In genomic region chr3:15542641-15543040, GRCh38 we compare ENCODE assay signal across 17 cellular contexts.
"Had no signal": no experiment of that assay in that cellular context is flagged by ENCODE, and none has a peak within 500 bp of the region (broad histone marks: within the 10 kb centered on the region; RNA-seq: fewer than 3 reads in every experiment).

No MANE protein-coding gene starts in this region.

- H3K27ac ChIP-seq: neural progenitor cell, skin epidermis had no signal

- H3K4me1 ChIP-seq: neural progenitor cell had no signal

- H3K4me3 ChIP-seq: lung, neural progenitor cell, skin epidermis had no signal

- ATAC-seq: activated CD8-positive, alpha-beta T cell treated with anti-CD3 and anti-CD28 coated beads for 36 hours; WTC11 had no signal

- H3K27me3 ChIP-seq: neural progenitor cell had no signal

- DNase-seq: activated CD4-positive, alpha-beta T cell treated with anti-CD3 and anti-CD28 coated beads for 4 hours; activated CD8-positive, alpha-beta memory T cell treated with anti-CD3 and anti-CD28 coated beads, Interleukin-2, amount 50 U/mL, for 4 hours; activated CD8-positive, alpha-beta T cell treated with anti-CD3 and anti-CD28 coated beads for 36 hours; activated gamma-delta T cell treated with Interleukin-2 at 50 U/mL for 16 hours; activated naive CD8-positive, alpha-beta T cell treated with anti-CD3 and anti-CD28 coated beads for 36 hours; endodermal cell; erythroblast; kidney; naive B cell; stimulated activated CD4-positive, alpha-beta T cell treated with anti-CD3 and anti-CD28 coated beads, Interleukin-15, amount 100 ng/mL, for 24 hours; stimulated activated CD4-positive, alpha-beta T cell treated with anti-CD3 and anti-CD28 coated beads, Interleukin-4, amount 100 ng/mL, for 24 hours; stimulated activated naive CD4-positive, alpha-beta T cell treated with Interleukin-2 at 50 U/mL for 16 hours; T-helper 2 cell had no signal

- H3K36me3 ChIP-seq: neural progenitor cell had no signal

- FAIRE-seq: kidney had no signal
